In genomic region chr5:42718591-42718990, GRCh38 we compare ENCODE assay signal across 8 cellular contexts. TPM values are rescaled to one million over a fixed set of nuclear protein-coding genes. Genes with fewer than 3 reads are reported as not detected.
DNase-seq lines count a peak whose midpoint lies in the region; ATAC-seq and TF ChIP-seq lines count a peak whose summit lies in the region.

No MANE protein-coding gene starts in this region.

- H3K4me1 ChIP-seq in vagina: no peaks in the 10 kb centered on the region

- H3K9me3 ChIP-seq in vagina: no peaks in the 10 kb centered on the region

- ATAC-seq in GM18909 (IDR thresholded peaks at IDR 0.05; ENCODE audit: poor library complexity, unreplicated experiment) (peak; percentile 94), HG02798 (IDR thresholded peaks at IDR 0.05; ENCODE audit: poor library complexity, unreplicated experiment) (peak; percentile 51), SK-N-SH treated with all-trans-retinoic acid at 6 μM for 48 hours (no peak)

- TF ChIP-seq POLR2A in vagina (IDR thresholded peaks at IDR 0.05): no peak

- H3K36me3 ChIP-seq in kidney epithelial cell (ENCODE audit: control insufficient read depth, insufficient read depth, low read length): no peaks in the 10 kb centered on the region
- H3K36me3 ChIP-seq in vagina: peaks cover 0 to 6% of the 10 kb centered on the region in 2 donors

- no peak for TF ChIP-seq CTCF in kidney epithelial cell (IDR thresholded peaks at IDR 0.05; ENCODE audit: insufficient read depth, low read length, poor library complexity, severe bottlenecking)
- TF ChIP-seq CTCF in vagina (IDR thresholded peaks at IDR 0.05): no peak

- H3K27ac ChIP-seq in vagina: no peak overlapping the region

- intact Hi-C loops in vagina (cut with DNase I): no loop called here

- H3K27me3 ChIP-seq in kidney epithelial cell (ENCODE audit: control insufficient read depth, insufficient read depth, low read length) (no peaks in the 10 kb centered on the region), vagina (no peaks in the 10 kb centered on the region)

- DNase-seq in NOMO-1 treated with DMSO at 0.1 percent for 48 hours (lab: John Stamatoyannopoulos, UW; ENCODE audit: unreplicated experiment): peak; percentile 88
- peak; percentile 61 for DNase-seq in kidney epithelial cell (ENCODE audit: low read depth)
- no peak for DNase-seq in middle frontal gyrus (ENCODE audit: extremely low spot score, low spot score)
- no peak for DNase-seq in SHP77 (lab: John Stamatoyannopoulos, UW)
- DNase-seq in vagina (ENCODE audit: extremely low spot score in 2 of 2): no peak

- no peak overlapping the region for H3K4me3 ChIP-seq in kidney epithelial cell (ENCODE audit: low read depth, low read length)
- H3K4me3 ChIP-seq in vagina: no peak overlapping the region

TF ChIP-seq in SK-N-SH treated with all-trans-retinoic acid at 6 μM for 48 hours, 23 proteins besides CTCF, POLR2A, EP300 and RAD21:
- TF ChIP-seq OSR1 (CRISPR knock-in tag; IDR thresholded peaks at IDR 0.05) (no peak), ZFP3 (CRISPR knock-in tag; IDR thresholded peaks at IDR 0.05) (no peak), ZNF8 (CRISPR knock-in tag; IDR thresholded peaks at IDR 0.05) (no peak), TSHZ2 (CRISPR knock-in tag; IDR thresholded peaks at IDR 0.05) (no peak), CSRNP3 (CRISPR knock-in tag; IDR thresholded peaks at IDR 0.05) (no peak), ISL1 (CRISPR knock-in tag; IDR thresholded peaks at IDR 0.05) (no peak), ZFP30 (CRISPR knock-in tag; IDR thresholded peaks at IDR 0.05) (no peak), GLIS3 (CRISPR knock-in tag; IDR thresholded peaks at IDR 0.05) (no peak)

RNA-seq across cellular contexts. Expression of gene CCDC152, which starts 38.0 kb away (rescaled TPM):
- total RNA-seq in kidney epithelial cell: 0.68 and 0.96 TPM in 2 replicates
- not detected for total RNA-seq in vagina

Comparison
In these comparisons a context has a peak if more than half of its experiments do, and no peak if none do; other contexts are left out.
1. DNase-seq: peak in NOMO-1 treated with DMSO at 0.1 percent for 48 hours (single experiment) and kidney epithelial cell (single experiment); none in middle frontal gyrus (single experiment), SHP77 (0 of 2) and vagina (0 of 2).